ENCODE assay signal across 21 cellular contexts in genomic region chr4:76905521-76905920, GRCh38. TPM values are rescaled to one million over a fixed set of nuclear protein-coding genes. Genes with fewer than 3 reads are reported as not detected.
DNase-seq lines count a peak whose midpoint lies in the region; ATAC-seq and TF ChIP-seq lines count a peak whose summit lies in the region.
"Had no signal": no experiment of that assay in that cellular context is flagged by ENCODE, and none has a peak within 500 bp of the region (broad histone marks: within the 10 kb centered on the region; RNA-seq: fewer than 3 reads in every experiment).

No MANE protein-coding gene starts in this region.

- H3K27me3 ChIP-seq in heart left ventricle, result no peaks in the 10 kb centered on the region
- H3K27me3 ChIP-seq in CD8-positive, alpha-beta memory T cell (ENCODE audit: insufficient read depth, low read length, poor library complexity, severe bottlenecking), result no peaks in the 10 kb centered on the region
- H3K27me3 ChIP-seq: pancreas, testis had no signal

- H3K27ac ChIP-seq in heart left ventricle, result no peak overlapping the region
- H3K27ac ChIP-seq in CD8-positive, alpha-beta memory T cell (ENCODE audit: low read depth, low read length), result no peak overlapping the region
- H3K27ac ChIP-seq: pancreas, PC-9, spleen, testis had no signal

- no peak for ATAC-seq in heart left ventricle
- no peak for ATAC-seq in GM21367 (IDR thresholded peaks at IDR 0.05; ENCODE audit: unreplicated experiment)
- ATAC-seq in activated T-cell treated with anti-CD3 and anti-CD28 coated beads, Interleukin-2, amount 50 U/mL, for 4 hours, result no peak
- ATAC-seq: effector memory CD8-positive, alpha-beta T cell; pancreas had no signal

- peaks cover 5% of the 10 kb centered on the region in 2 donors for H3K27me3 Mint-ChIP-seq in CD8-positive, alpha-beta memory T cell
- no peaks in the 10 kb centered on the region for H3K27me3 Mint-ChIP-seq in activated T-cell treated with anti-CD3 and anti-CD28 coated beads, Interleukin-2, amount 50 U/mL, for 4 hours (ENCODE audit: low read depth)

- intact Hi-C loops in heart left ventricle (cut with DNase I), result no loop called here

- WGBS in heart left ventricle, 4 donors, result 51 to 62% (median 57%) methylated on average over 1 of the region's 1 CpG

- CTCF ChIA-PET in CD8-positive, alpha-beta memory T cell (lab: Charles Lee), result no interaction called here

- H3K27ac Mint-ChIP-seq in CD8-positive, alpha-beta memory T cell, result peak overlapping the region in 1 of 8 donors; percentile 2
- H3K27ac Mint-ChIP-seq: activated naive CD8-positive, alpha-beta T cell; CD14-positive monocyte; effector memory CD8-positive, alpha-beta T cell had no signal

- no peaks in the 10 kb centered on the region for H3K4me1 ChIP-seq in heart left ventricle
- H3K4me1 ChIP-seq in CD8-positive, alpha-beta memory T cell (ENCODE audit: insufficient read depth, low read length), result no peaks in the 10 kb centered on the region
- H3K4me1 ChIP-seq: pancreas, spleen, testis had no signal

- TF ChIP-seq POLR2A in heart left ventricle (IDR thresholded peaks at IDR 0.05), result no peak

- H3K9me3 ChIP-seq in heart left ventricle, result peaks cover 0 to 11% (median 0%) of the 10 kb centered on the region in 12 donors
- no peaks in the 10 kb centered on the region for H3K9me3 ChIP-seq in CD8-positive, alpha-beta memory T cell (ENCODE audit: low read length)
- H3K9me3 ChIP-seq: pancreas, spleen, testis had no signal

- H3K4me3 ChIP-seq in heart left ventricle, result no peak overlapping the region
- no peak overlapping the region for H3K4me3 ChIP-seq in CD8-positive, alpha-beta memory T cell (ENCODE audit: low read length)
- H3K4me3 ChIP-seq: pancreas, PC-9, spleen, testis had no signal

- peaks cover 0 to 2% (median 0%) of the 10 kb centered on the region in 5 donors for H3K9me3 Mint-ChIP-seq in CD8-positive, alpha-beta memory T cell
- peaks cover 6% of the 10 kb centered on the region for H3K9me3 Mint-ChIP-seq in activated T-cell treated with anti-CD3 and anti-CD28 coated beads, Interleukin-2, amount 50 U/mL, for 4 hours
- H3K9me3 Mint-ChIP-seq: effector memory CD8-positive, alpha-beta T cell had no signal

- no peaks in the 10 kb centered on the region for H3K36me3 Mint-ChIP-seq in CD8-positive, alpha-beta memory T cell
- H3K36me3 Mint-ChIP-seq in activated T-cell treated with anti-CD3 and anti-CD28 coated beads, Interleukin-2, amount 50 U/mL, for 4 hours (ENCODE audit: insufficient read depth), result no peaks in the 10 kb centered on the region
- H3K36me3 Mint-ChIP-seq: CD14-positive monocyte had no signal

- TF ChIP-seq CTCF in heart left ventricle (IDR thresholded peaks at IDR 0.05), result no peak

- POLR2A ChIA-PET in CD8-positive, alpha-beta memory T cell (lab: Charles Lee), result no interaction called here

- no peaks in the 10 kb centered on the region for H3K36me3 ChIP-seq in heart left ventricle
- no peaks in the 10 kb centered on the region for H3K36me3 ChIP-seq in CD8-positive, alpha-beta memory T cell (ENCODE audit: insufficient read depth, low read length)
- H3K36me3 ChIP-seq: pancreas, spleen had no signal

- peak overlapping the region in 1 of 7 donors; percentile 4 for H3K4me3 Mint-ChIP-seq in CD8-positive, alpha-beta memory T cell
- no peak overlapping the region for H3K4me3 Mint-ChIP-seq in activated T-cell treated with anti-CD3 and anti-CD28 coated beads, Interleukin-2, amount 50 U/mL, for 4 hours
- H3K4me3 Mint-ChIP-seq: activated naive CD8-positive, alpha-beta T cell; CD14-positive monocyte; effector memory CD8-positive, alpha-beta T cell had no signal

- H3K4me1 Mint-ChIP-seq in CD8-positive, alpha-beta memory T cell, result no peaks in the 10 kb centered on the region
- H3K4me1 Mint-ChIP-seq in activated T-cell treated with anti-CD3 and anti-CD28 coated beads, Interleukin-2, amount 50 U/mL, for 4 hours (ENCODE audit: low read depth), result no peaks in the 10 kb centered on the region
- H3K4me1 Mint-ChIP-seq: CD14-positive monocyte had no signal

- DNase-seq in GM03348 (ENCODE audit: low spot score), result peak; percentile 86
- DNase-seq in SW480 (ENCODE audit: low spot score), result peak; percentile 18
- DNase-seq in fibroblast of peridontal ligament (ENCODE audit: extremely low read depth), result peak; percentile 73
- DNase-seq in renal cortical epithelial cell (ENCODE audit: low read depth), result peak; percentile 71
- DNase-seq in heart left ventricle, result no peak
- no peak for DNase-seq in CD8-positive, alpha-beta memory T cell
- DNase-seq in activated T-cell treated with anti-CD3 and anti-CD28 coated beads, Interleukin-2, amount 50 U/mL, for 4 hours, result no peak
- DNase-seq: activated CD4-positive, alpha-beta T cell treated with anti-CD3 and anti-CD28 coated beads, Interleukin-2, amount 50 U/mL, for 1 hour; activated T-cell treated with anti-CD3 and anti-CD28 coated beads, Interleukin-2, amount 50 U/mL, for 1 hour; central memory CD4-positive, alpha-beta T cell; DMS53; effector memory CD8-positive, alpha-beta T cell; NCI-H1436; NCI-H774; pancreas; PC-9; spleen; testis had no signal

RNA-seq across cellular contexts. Expression of gene SOWAHB, which starts 7.6 kb away (rescaled TPM):
- total RNA-seq in renal cortical epithelial cell, result 6.9 and 36.6 TPM in 2 replicates
- under 1 TPM in 2 of 9 donors, not detected in 7; 0.07 to 0.21 TPM for total RNA-seq in heart left ventricle
- polyA plus RNA-seq in heart left ventricle, result not detected
- total RNA-seq in CD8-positive, alpha-beta memory T cell, result not detected
- not detected for polyA plus RNA-seq in CD8-positive, alpha-beta memory T cell
- total RNA-seq in activated T-cell treated with anti-CD3 and anti-CD28 coated beads, Interleukin-2, amount 50 U/mL, for 4 hours, result under 1 TPM; 0.05 to 0.08 (median 0.05) TPM
- polyA plus RNA-seq: CD14-positive monocyte, spleen had no signal

RNA-seq across cellular contexts. Expression of gene SEPTIN11, which starts 44.0 kb away (rescaled TPM):
- total RNA-seq in renal cortical epithelial cell, result 147 and 232 TPM in 2 replicates
- 10 to 100 TPM; 25.1 to 58.9 (median 36.2) TPM for total RNA-seq in heart left ventricle
- polyA plus RNA-seq in heart left ventricle, result 10 to 100 TPM in 1 of 2 donors, 1 to 10 TPM in 1; 9.9 to 13.4 TPM
- 10 to 100 TPM; 54.3 to 56.8 TPM for total RNA-seq in CD8-positive, alpha-beta memory T cell
- polyA plus RNA-seq in CD8-positive, alpha-beta memory T cell, result 34.8 TPM
- 10 to 100 TPM; 30.4 to 36.1 (median 34.9) TPM for total RNA-seq in activated T-cell treated with anti-CD3 and anti-CD28 coated beads, Interleukin-2, amount 50 U/mL, for 4 hours

Comparison
In these comparisons a context has a peak if more than half of its experiments do, and no peak if none do; other contexts are left out.
1. DNase-seq: peak in GM03348 (single experiment), SW480 (single experiment), fibroblast of peridontal ligament (single experiment) and renal cortical epithelial cell (single experiment); none in heart left ventricle (0 of 5), CD8-positive, alpha-beta memory T cell (0 of 5) and activated T-cell treated with anti-CD3 and anti-CD28 coated beads, Interleukin-2, amount 50 U/mL, for 4 hours (single experiment).